ENCODE assay signal across 17 cellular contexts in genomic region chr7:48116043-48116442, GRCh38. TPM values are rescaled to one million over a fixed set of nuclear protein-coding genes. Genes with fewer than 3 reads are reported as not detected.
DNase-seq lines count a peak whose midpoint lies in the region; FAIRE-seq and TF ChIP-seq lines count a peak whose summit lies in the region.
"Had no signal": no experiment of that assay in that cellular context is flagged by ENCODE, and none has a peak within 500 bp of the region (broad histone marks: within the 10 kb centered on the region; RNA-seq: fewer than 3 reads in every experiment).

No MANE protein-coding gene starts in this region.

- peak; percentile 91 for FAIRE-seq in bronchial epithelial cell (lab: Jason Lieb, UNC)
- FAIRE-seq: A204.1 had no signal

- no peaks in the 10 kb centered on the region for H3K4me1 ChIP-seq in endodermal cell (ENCODE audit: control insufficient read depth, insufficient read depth, low read length)
- H3K4me1 ChIP-seq: BE2C had no signal

- 90 to 100% methylated on average over 1 to 5 of the region's 5 CpGs for WGBS in endodermal cell (ENCODE audit: insufficient coverage in 1 of 2, insufficient read length in 1 of 2), 2 experiments

- H3K4me1 Mint-ChIP-seq in nephron (peaks cover 17% of the 10 kb centered on the region), osteocyte (ENCODE audit: unreplicated experiment) (no peaks in the 10 kb centered on the region), type B pancreatic cell (ENCODE audit: unreplicated experiment) (peaks cover 20% of the 10 kb centered on the region), endodermal cell (peaks cover 6% of the 10 kb centered on the region)
- H3K4me1 Mint-ChIP-seq: CD8-positive, alpha-beta memory T cell had no signal

- no peak for TF ChIP-seq CTCF in bronchial epithelial cell (IDR thresholded peaks at IDR 0.05; ENCODE audit: insufficient read depth, low read length, severe bottlenecking)
- TF ChIP-seq CTCF in nephron (IDR thresholded peaks at IDR 0.05; ENCODE audit: unreplicated experiment in 3 of 3), result no peak
- TF ChIP-seq CTCF in osteocyte (IDR thresholded peaks at IDR 0.05), result no peak
- no peak for TF ChIP-seq CTCF in type B pancreatic cell (conservative IDR thresholded peaks at IDR 0.05)
- no peak for TF ChIP-seq CTCF in endodermal cell (conservative IDR thresholded peaks at IDR 0.05)

- H3K36me3 Mint-ChIP-seq in nephron (ENCODE audit: low read depth) (no peaks in the 10 kb centered on the region), osteocyte (ENCODE audit: unreplicated experiment) (no peaks in the 10 kb centered on the region), type B pancreatic cell (no peaks in the 10 kb centered on the region), endodermal cell (ENCODE audit: low read depth) (no peaks in the 10 kb centered on the region)
- H3K36me3 Mint-ChIP-seq: CD4-positive, CD25-positive, alpha-beta regulatory T cell; CD8-positive, alpha-beta memory T cell had no signal

- no peaks in the 10 kb centered on the region for H3K27me3 ChIP-seq in bronchial epithelial cell (ENCODE audit: control insufficient read depth, insufficient read depth, low read length)
- H3K27me3 ChIP-seq in endodermal cell (ENCODE audit: control insufficient read depth, insufficient read depth, low read length, poor library complexity, severe bottlenecking), result no peaks in the 10 kb centered on the region

- H3K9me3 ChIP-seq in endodermal cell (ENCODE audit: control insufficient read depth, low read length), result no peaks in the 10 kb centered on the region
- H3K9me3 ChIP-seq: BE2C had no signal

- H3K4me3 ChIP-seq in bronchial epithelial cell (ENCODE audit: low read depth, low read length) (no peak overlapping the region), endodermal cell (ENCODE audit: low read length) (no peak overlapping the region)
- H3K4me3 ChIP-seq: GM12878 had no signal

- H3K9ac ChIP-seq in endodermal cell (ENCODE audit: extremely low read depth, low read length, poor library complexity, severe bottlenecking), result no peak overlapping the region

- H3K27ac ChIP-seq in endodermal cell (ENCODE audit: low read depth, low read length), result no peak overlapping the region

- DNase-seq in bronchial epithelial cell (ENCODE audit: low read depth) (no peak), osteocyte (ENCODE audit: extremely low spot score, unreplicated experiment) (peak; percentile 68), type B pancreatic cell (ENCODE audit: extremely low spot score, unreplicated experiment) (no peak), endodermal cell (no peak)
- no peak for DNase-seq in activated effector memory CD4-positive, alpha-beta T cell treated with anti-CD3 and anti-CD28 coated beads, Interleukin-2, amount 50 U/mL, for 16 hours
- DNase-seq: ACHN; BE2C; C1 segment of cervical spinal cord; CD4-positive, CD25-positive, alpha-beta regulatory T cell; CD8-positive, alpha-beta memory T cell; COR-L47; DMS 273 treated with DMSO at 0.1 percent for 48 hours; DMS53; DND-41 had no signal

- H3K9me3 Mint-ChIP-seq in nephron (no peaks in the 10 kb centered on the region), osteocyte (ENCODE audit: unreplicated experiment) (no peaks in the 10 kb centered on the region), type B pancreatic cell (no peaks in the 10 kb centered on the region), endodermal cell (peaks cover 10% of the 10 kb centered on the region)
- H3K9me3 Mint-ChIP-seq: CD4-positive, CD25-positive, alpha-beta regulatory T cell; CD8-positive, alpha-beta memory T cell had no signal

- H3K27me3 Mint-ChIP-seq in nephron (ENCODE audit: low read depth), result no peaks in the 10 kb centered on the region
- peaks cover 8% of the 10 kb centered on the region for H3K27me3 Mint-ChIP-seq in osteocyte (ENCODE audit: unreplicated experiment)
- peaks cover 6% of the 10 kb centered on the region for H3K27me3 Mint-ChIP-seq in type B pancreatic cell
- peaks cover 3% of the 10 kb centered on the region for H3K27me3 Mint-ChIP-seq in endodermal cell (ENCODE audit: insufficient read depth)

- peak overlapping the region in 2 of 3 experiments; percentile 11 to 17 for H3K27ac Mint-ChIP-seq in nephron
- no peak overlapping the region for H3K27ac Mint-ChIP-seq in osteocyte (ENCODE audit: unreplicated experiment)
- H3K27ac Mint-ChIP-seq in type B pancreatic cell, result no peak overlapping the region
- no peak overlapping the region for H3K27ac Mint-ChIP-seq in endodermal cell

- H3K4me3 Mint-ChIP-seq in nephron, result no peak overlapping the region
- no peak overlapping the region for H3K4me3 Mint-ChIP-seq in osteocyte (ENCODE audit: unreplicated experiment)
- no peak overlapping the region for H3K4me3 Mint-ChIP-seq in type B pancreatic cell
- no peak overlapping the region for H3K4me3 Mint-ChIP-seq in endodermal cell
- H3K4me3 Mint-ChIP-seq: CD4-positive, CD25-positive, alpha-beta regulatory T cell; CD8-positive, alpha-beta memory T cell had no signal

- H3K36me3 ChIP-seq in bronchial epithelial cell (ENCODE audit: control insufficient read depth, insufficient read depth, low read length) (no peaks in the 10 kb centered on the region), endodermal cell (ENCODE audit: control insufficient read depth, insufficient read depth, low read length) (no peaks in the 10 kb centered on the region)
- H3K36me3 ChIP-seq: BE2C had no signal

RNA-seq across cellular contexts. Expression of gene UPP1, which starts 27.0 kb away (rescaled TPM):
- total RNA-seq in bronchial epithelial cell (762 and 1,034 TPM in 2 replicates), osteocyte (26.8 and 27.3 TPM in 2 replicates), type B pancreatic cell (ENCODE audit: low replicate concordance) (14.3 and 15.8 TPM in 2 replicates), endodermal cell (10 to 100 TPM; 40.5 to 46.3 TPM)
- polyA plus RNA-seq in endodermal cell (2013, experiment 1 of 2), result 22.0 TPM
- polyA plus RNA-seq in endodermal cell (2013, experiment 2 of 2), result 18.6 TPM

RNA-seq across cellular contexts. Expression of gene ABCA13, which starts 55.2 kb away (rescaled TPM):
- total RNA-seq in bronchial epithelial cell, result 0.79 and 1.2 TPM in 2 replicates
- total RNA-seq in osteocyte, result 0.63 and 1.1 TPM in 2 replicates
- 0.60 and 2.2 TPM in 2 replicates for total RNA-seq in type B pancreatic cell (ENCODE audit: low replicate concordance)
- under 1 TPM; 0.04 to 0.11 TPM for total RNA-seq in endodermal cell
- 0.14 TPM for polyA plus RNA-seq in endodermal cell (2013, experiment 1 of 2)
- 0.29 TPM for polyA plus RNA-seq in endodermal cell (2013, experiment 2 of 2)
- total RNA-seq: CD8-positive, alpha-beta memory T cell had no signal
- polyA plus RNA-seq: CD4-positive, CD25-positive, alpha-beta regulatory T cell; CD8-positive, alpha-beta memory T cell had no signal

Comparison
In these comparisons a context has a peak if more than half of its experiments do, and no peak if none do; other contexts are left out.
1. H3K27ac Mint-ChIP-seq: peak in nephron (2 of 3); none in osteocyte (single experiment), type B pancreatic cell (single experiment) and endodermal cell (single experiment).
2. RNA of gene UPP1, which starts 27.0 kb away (total RNA-seq): 762 to 1,034 TPM in bronchial epithelial cell; 40.5 to 46.3 TPM in endodermal cell, 26.8 to 27.3 TPM in osteocyte and 14.3 to 15.8 TPM in type B pancreatic cell; every median in the first group is over 10 times any median in the second.